ENCODE assay signal across 1 cellular context in genomic region chr11:74749965-74750296, GRCh38.
TF ChIP-seq lines count a peak whose summit lies in the region.

No MANE protein-coding gene starts in this region.

TF ChIP-seq in SK-N-SH, 30 proteins besides CTCF, POLR2A, EP300 and RAD21 (continued from another document):
- TF ChIP-seq FOXM1 (IDR thresholded peaks at IDR 0.05; ENCODE audit: low read depth): no peak
- no peak for TF ChIP-seq MXI1 (IDR thresholded peaks at IDR 0.05; ENCODE audit: low read depth, low read length)
TF ChIP-seq in SK-N-SH: peak in this region for 0.
